8 cellular contexts compared by ENCODE assay signal in genomic region chr14:21268612-21269251, GRCh38. TPM values are rescaled to one million over a fixed set of nuclear protein-coding genes. Genes with fewer than 3 reads are reported as not detected.
DNase-seq lines count a peak whose midpoint lies in the region; ATAC-seq, FAIRE-seq and TF ChIP-seq lines count a peak whose summit lies in the region.

No MANE protein-coding gene starts in this region.

- H2AFZ ChIP-seq in IMR-90 (replicated peaks; ENCODE audit: low read length, poor library complexity): peak overlapping the region; percentile 35

- H3K4me3 ChIP-seq in Caco-2 (ENCODE audit: low read depth, low read length) (peak overlapping the region; percentile 53), IMR-90 (ENCODE audit: insufficient read depth, low read depth, low read length) (peak overlapping the region; percentile 93), choroid plexus epithelial cell (ENCODE audit: low read depth, low read length) (peak overlapping the region; percentile 79)

- H3K14ac ChIP-seq in IMR-90 (replicated peaks; ENCODE audit: low read depth, low read length): peak overlapping the region; percentile 100

- peak overlapping the region; percentile 97 for H3K4ac ChIP-seq in IMR-90 (ENCODE audit: low read depth, low read length)

- POLR2A ChIA-PET in Caco-2 (lab: Charles Lee): no interaction called here
- POLR2A ChIA-PET in IMR-90 (lab: Charles Lee; ENCODE audit: unreplicated experiment): no interaction called here

- H3K27me3 Mint-ChIP-seq in Caco-2 (ENCODE audit: insufficient read depth, unreplicated experiment): no peaks in the 10 kb centered on the region
- H3K27me3 Mint-ChIP-seq in type B pancreatic cell: peaks cover 7% of the 10 kb centered on the region

- ATAC-seq in IMR-90 (ENCODE audit: low read depth): no peak

- H3K27ac Mint-ChIP-seq in Caco-2 (ENCODE audit: unreplicated experiment): peak overlapping the region; percentile 100
- H3K27ac Mint-ChIP-seq in type B pancreatic cell: peak overlapping the region; percentile 99

- H3K56ac ChIP-seq in IMR-90 (ENCODE audit: extremely low read depth, insufficient read depth, low read length): peak overlapping the region; percentile 92

- no peak for FAIRE-seq in H54 (lab: Jason Lieb, UNC)

- no peaks in the 10 kb centered on the region; the same call in none of the 2 replicates for H3K9me1 ChIP-seq in IMR-90 (ENCODE audit: insufficient read depth, low read length)

- H3K27me3 ChIP-seq in Caco-2 (replicated peaks; ENCODE audit: control insufficient read depth, insufficient read depth, low read length) (no peaks in the 10 kb centered on the region), IMR-90 (ENCODE audit: control insufficient read depth, insufficient read depth, low read length) (no peaks in the 10 kb centered on the region)

- peak overlapping the region; percentile 92 for H4K91ac ChIP-seq in IMR-90 (ENCODE audit: insufficient read depth, low read depth, low read length)

- peak overlapping the region; percentile 97 for H2AK9ac ChIP-seq in IMR-90 (replicated peaks; ENCODE audit: low read depth, low read length, poor library complexity)

- peak overlapping the region; percentile 98 for H3K4me3 Mint-ChIP-seq in Caco-2 (ENCODE audit: unreplicated experiment)
- peak overlapping the region; percentile 100 for H3K4me3 Mint-ChIP-seq in type B pancreatic cell

- peak overlapping the region; percentile 40 for H4K5ac ChIP-seq in IMR-90 (ENCODE audit: low read depth, low read length)

- H3K9me3 ChIP-seq in Caco-2 (no peaks in the 10 kb centered on the region), IMR-90 (ENCODE audit: control insufficient read depth, insufficient read depth, low read length) (no peaks in the 10 kb centered on the region)

- intact Hi-C loops in Caco-2 (cut with micrococcal nuclease; ENCODE audit: unreplicated experiment) (loop anchor here (1.0 kb wide), 3 partner anchors 40 to 209 kb away; partner anchors contain the start of genes SUPT16H and TOX4), IMR-90 (cut with micrococcal nuclease) (loop anchor here (1.0 to 5.0 kb wide), 2 partner anchors 78 to 114 kb away; partner anchors contain the start of gene SUPT16H)

- TF ChIP-seq RAD21 in IMR-90 (IDR thresholded peaks at IDR 0.05; ENCODE audit: low read length): no peak

- no peak overlapping the region for H2BK20ac ChIP-seq in IMR-90 (ENCODE audit: low read depth, low read length)

- H3K4me1 Mint-ChIP-seq in Caco-2 (ENCODE audit: low read depth, unreplicated experiment) (peaks cover 14% of the 10 kb centered on the region), type B pancreatic cell (ENCODE audit: unreplicated experiment) (peaks cover 26% of the 10 kb centered on the region)

- peak overlapping the region; percentile 99 for H3K4me2 ChIP-seq in IMR-90 (ENCODE audit: low read depth, low read length)

- H3K36me3 ChIP-seq in Caco-2 (ENCODE audit: control insufficient read depth, insufficient read depth, low read length): no peaks in the 10 kb centered on the region
- peaks cover 14% of the 10 kb centered on the region for H3K36me3 ChIP-seq in IMR-90 (ENCODE audit: control insufficient read depth, insufficient read depth, low read length)

- WGBS in IMR-90 (ENCODE audit: extremely low coverage in 2 of 2, insufficient read length in 1 of 2), 2 experiments: no CpG with 5 or more reads among the region's 24 CpGs

- H3K18ac ChIP-seq in IMR-90 (ENCODE audit: low read depth, low read length): peak overlapping the region; percentile 26

- H3K9me3 Mint-ChIP-seq in Caco-2 (ENCODE audit: unreplicated experiment) (no peaks in the 10 kb centered on the region), type B pancreatic cell (no peaks in the 10 kb centered on the region)

- TF ChIP-seq POLR2A in IMR-90 (IDR thresholded peaks at IDR 0.05; ENCODE audit: low read depth, low read length): no peak
- TF ChIP-seq POLR2A in H54 (IDR thresholded peaks at IDR 0.05; ENCODE audit: low read depth, low read length): no peak

- H3K4me1 ChIP-seq in Caco-2 (peaks cover 19% of the 10 kb centered on the region), IMR-90 (ENCODE audit: control insufficient read depth, insufficient read depth, low read length) (peaks cover 8% of the 10 kb centered on the region)

- peak overlapping the region; percentile 96 for H3K23ac ChIP-seq in IMR-90 (ENCODE audit: low read depth, low read length)

- H4K8ac ChIP-seq in IMR-90 (ENCODE audit: low read depth in 2 of 2, low read length in 2 of 2): peak overlapping the region; percentile 68 to 74

- H2AK5ac ChIP-seq in IMR-90 (ENCODE audit: low read depth, low read length): peak overlapping the region; percentile 83

- TSS peak; percentile 48 for BruUV-seq in Caco-2 (replicated peaks; lab: Mats Ljungman, UMichigan)
- TSS peak; percentile 60 for BruUV-seq in IMR-90 (replicated peaks; lab: Mats Ljungman, UMichigan)

- peak overlapping the region; percentile 99 for H3K9ac ChIP-seq in IMR-90 (ENCODE audit: low read depth, low read length)

- no peak for TF ChIP-seq CTCF in Caco-2 (IDR thresholded peaks at IDR 0.05; ENCODE audit: insufficient read depth in 1 of 2, low read depth in 1 of 2, low read length in 1 of 2, severe bottlenecking in 1 of 2, unreplicated experiment in 1 of 2)
- TF ChIP-seq CTCF in IMR-90 (conservative IDR thresholded peaks at IDR 0.05; ENCODE audit: low read depth, low read length): no peak
- no peak for TF ChIP-seq CTCF in choroid plexus epithelial cell (conservative IDR thresholded peaks at IDR 0.05; ENCODE audit: low read depth, low read length)
- no peak for TF ChIP-seq CTCF in type B pancreatic cell (conservative IDR thresholded peaks at IDR 0.05)

- H3K36me3 Mint-ChIP-seq in Caco-2 (ENCODE audit: insufficient read depth, unreplicated experiment) (peaks cover 62% of the 10 kb centered on the region), type B pancreatic cell (peaks cover 46% of the 10 kb centered on the region)

- no peak overlapping the region for H2BK15ac ChIP-seq in IMR-90 (ENCODE audit: low read depth, low read length)

- peak overlapping the region; percentile 89 for H2BK5ac ChIP-seq in IMR-90 (ENCODE audit: low read depth, low read length, poor library complexity, severe bottlenecking)

- in situ Hi-C loops in IMR-90 (cut with MboI; ENCODE audit: low sequenced_read_pairs): no loop called here

- peaks cover 55% of the 10 kb centered on the region for H4K20me1 ChIP-seq in IMR-90 (ENCODE audit: insufficient read depth, low read length)

- peak in 1 of 2 experiments; percentile 49 for DNase-seq in Caco-2
- DNase-seq in IMR-90: peak; percentile 65
- peak; percentile 12 for DNase-seq in SHP77 treated with DMSO at 0.1 percent for 48 hours (lab: John Stamatoyannopoulos, UW)
- DNase-seq in choroid plexus epithelial cell (ENCODE audit: low read depth): peak; percentile 84
- peak; percentile 61 for DNase-seq in medulla oblongata (ENCODE audit: extremely low spot score)
- no peak for DNase-seq in type B pancreatic cell (ENCODE audit: extremely low spot score, unreplicated experiment)
- DNase-seq in H54 (ENCODE audit: insufficient read length, low spot score): no peak
- no peak for DNase-seq in DMS153 treated with DMSO at 0.1 percent for 48 hours (lab: John Stamatoyannopoulos, UW; ENCODE audit: unreplicated experiment)

- dilution Hi-C loops in IMR-90 (cut with HindIII; ENCODE audit: low sequenced_read_pairs, unreplicated experiment): no loop called here

- H3K79me1 ChIP-seq in IMR-90 (ENCODE audit: low read depth in 1 of 2, low read length in 2 of 2): peaks cover 4 to 10% of the 10 kb centered on the region in 2 experiments; a peak in 2 of 4 replicates

- H3K27ac ChIP-seq in IMR-90 (ENCODE audit: insufficient read depth, low read length): peak overlapping the region; percentile 84

- CTCF ChIA-PET in Caco-2 (lab: Charles Lee) (no interaction called here), IMR-90 (lab: Yijun Ruan, JAX) (no interaction called here)

- H2BK120ac ChIP-seq in IMR-90 (ENCODE audit: low read depth, low read length): peak overlapping the region; percentile 28; the same call in 1 of the 2 replicates

TF ChIP-seq in IMR-90, 13 proteins besides CTCF, POLR2A, EP300 and RAD21:
- TF ChIP-seq MAFK (IDR thresholded peaks at IDR 0.05; ENCODE audit: low read depth, low read length): no peak
- TF ChIP-seq BHLHE40 (IDR thresholded peaks at IDR 0.05; ENCODE audit: low read depth, low read length): no peak
- no peak for TF ChIP-seq NFE2L2 (IDR thresholded peaks at IDR 0.05; ENCODE audit: low read depth, low read length)
- TF ChIP-seq RCOR1 (IDR thresholded peaks at IDR 0.05; ENCODE audit: insufficient replicate concordance, low read length): no peak

RNA-seq across cellular contexts. Expression of gene HNRNPC, which starts 0.5 kb away (rescaled TPM):
- 512 and 536 TPM in 2 replicates for total RNA-seq in Caco-2 (2022)
- 308 and 548 TPM in 2 replicates for total RNA-seq in IMR-90 (2012; rRNA removed)
- 366 and 615 TPM in 2 replicates for polyA plus RNA-seq in IMR-90 (2012; rRNA removed)
- 170 and 542 TPM in 2 replicates for polyA plus RNA-seq in IMR-90 (2012; cell fraction: cytosol; rRNA removed)
- polyA plus RNA-seq in IMR-90 (2012; cell fraction: nucleus; rRNA removed; ENCODE audit: low replicate concordance): 75.4 and 293 TPM in 2 replicates
- 474 and 692 TPM in 2 replicates for total RNA-seq in type B pancreatic cell (ENCODE audit: low replicate concordance)

RNA-seq across cellular contexts. Expression of gene RPGRIP1, which starts 11.2 kb away (rescaled TPM):
- 0.12 TPM in 1 of 2 replicates, not detected in the other for total RNA-seq in Caco-2 (2022)
- not detected in 2 replicates for total RNA-seq in IMR-90 (2012; rRNA removed)
- not detected in 2 replicates for polyA plus RNA-seq in IMR-90 (2012; rRNA removed)
- not detected in 2 replicates for polyA plus RNA-seq in IMR-90 (2012; cell fraction: cytosol; rRNA removed)
- not detected in 2 replicates for polyA plus RNA-seq in IMR-90 (2012; cell fraction: nucleus; rRNA removed; ENCODE audit: low replicate concordance)
- 0.19 and 0.63 TPM in 2 replicates for total RNA-seq in type B pancreatic cell (ENCODE audit: low replicate concordance)

Comparison
In these comparisons a context has a peak if more than half of its experiments do, and no peak if none do; other contexts are left out.
1. DNase-seq: peak in IMR-90 (single experiment), SHP77 treated with DMSO at 0.1 percent for 48 hours (single experiment), choroid plexus epithelial cell (single experiment) and medulla oblongata (single experiment); none in type B pancreatic cell (single experiment), H54 (single experiment) and DMS153 treated with DMSO at 0.1 percent for 48 hours (single experiment).
2. Peak in every context shown above with its lines, with median percentiles within 50 percentile points of each other: H3K4me3 ChIP-seq.